In genomic region chrY:14628208-14628607, GRCh38 we compare ENCODE assay signal across 34 cellular contexts.
"Had no signal": no experiment of that assay in that cellular context is flagged by ENCODE, and none has a peak within 500 bp of the region (broad histone marks: within the 10 kb centered on the region; RNA-seq: fewer than 3 reads in every experiment).

No MANE protein-coding gene starts in this region.

- H3K27me3 ChIP-seq: MG63 had no signal

- H3K9me3 ChIP-seq: MG63 had no signal

- DNase-seq: Karpas-422, Kasumi-1, MG63, MM.1S, MV-4-11, NCI-H1048, NCI-H1092, NCI-H1092 treated with DMSO at 0.1 percent for 48 hours, NCI-H1105, NCI-H1105 treated with DMSO at 0.1 percent for 48 hours, NCI-H1417, NCI-H1417 treated with DMSO at 0.1 percent for 48 hours, NCI-H1436, NCI-H1436 treated with DMSO at 0.1 percent for 48 hours, NCI-H146, NCI-H1694, NCI-H1694 treated with DMSO at 0.1 percent for 48 hours, NCI-H187, NCI-H187 treated with DMSO at 0.1 percent for 48 hours, NCI-H1930, NCI-H2029, NCI-H2029 treated with DMSO at 0.1 percent for 48 hours, NCI-H2081, NCI-H2081 treated with DMSO at 0.1 percent for 48 hours, NCI-H2107, NCI-H2171, NCI-H2171 treated with DMSO at 0.1 percent for 48 hours, NCI-H2227 treated with DMSO at 0.1 percent for 48 hours, NCI-H226, NCI-H345, NCI-H446, NCI-H446 treated with DMSO at 0.1 percent for 48 hours, NCI-H510A, NCI-H510A treated with DMSO at 0.1 percent for 48 hours had no signal

- H3K36me3 ChIP-seq: MG63 had no signal

- H3K4me3 ChIP-seq: MG63 had no signal
